23 cellular contexts compared by ENCODE assay signal in the genomic region with DNA sequence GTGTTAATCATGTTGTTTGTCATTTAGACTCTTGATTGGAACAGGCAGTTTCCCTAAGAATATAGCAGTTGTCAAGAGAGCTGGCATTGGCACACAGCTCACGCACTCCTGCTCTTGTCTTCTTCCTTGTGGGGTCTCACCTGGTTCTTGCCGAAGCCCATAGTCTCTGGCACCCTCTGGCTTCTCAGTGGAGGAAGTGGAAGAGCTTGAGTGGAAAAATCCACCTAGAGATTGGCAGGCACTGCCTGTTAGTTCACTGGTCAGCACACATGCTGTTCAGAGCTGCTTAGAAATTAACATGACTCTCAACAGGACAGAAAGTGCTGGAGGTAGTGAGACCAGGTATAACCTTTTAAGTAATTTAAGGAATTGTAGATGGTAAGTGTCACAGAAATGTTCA. TPM values are rescaled to one million over a fixed set of nuclear protein-coding genes. Genes with fewer than 3 reads are reported as not detected.
A peak's percentile ranks its signal among the peaks of the same experiment; 100 is the strongest.
DNase-seq lines count a peak whose midpoint lies in the region; ATAC-seq, FAIRE-seq and TF ChIP-seq lines count a peak whose summit lies in the region.
"Had no signal": no experiment of that assay in that cellular context is flagged by ENCODE, and none has a peak within 500 bp of the region (broad histone marks: within the 10 kb centered on the region; RNA-seq: fewer than 3 reads in every experiment).

No MANE protein-coding gene starts in this region.

- H3K4me3 ChIP-seq in HepG2 (replicated peaks in 1 of 3; ENCODE audit: insufficient read depth in 1 of 3, low read depth in 2 of 3, low read length in 3 of 3) = no peak overlapping the region
- no peak overlapping the region for H3K4me3 ChIP-seq in right lobe of liver
- H3K4me3 ChIP-seq in pancreas = no peak overlapping the region
- H3K4me3 ChIP-seq: BLaER1 had no signal

- H3K9ac ChIP-seq in HepG2 (ENCODE audit: insufficient read depth, low read depth, low read length) = no peak overlapping the region
- H3K9ac ChIP-seq: BLaER1 had no signal

- no peaks in the 10 kb centered on the region for H3K27me3 ChIP-seq in HepG2 (ENCODE audit: control insufficient read depth in 1 of 2, insufficient read depth in 2 of 2, low read length in 2 of 2)
- no peaks in the 10 kb centered on the region for H3K27me3 ChIP-seq in right lobe of liver
- no peaks in the 10 kb centered on the region for H3K27me3 ChIP-seq in pancreas
- H3K27me3 ChIP-seq: BLaER1 had no signal

- no peak overlapping the region for H3K4me2 ChIP-seq in HepG2 (ENCODE audit: low read depth, low read length)
- H3K4me2 ChIP-seq: BLaER1 had no signal

- no TSS peak for BruUV-seq in HepG2 (replicated peaks; lab: Mats Ljungman, UMichigan)

- no peak for ATAC-seq in HepG2
- no peak for ATAC-seq in right lobe of liver
- peak; percentile 24 to 82 (median 66) for ATAC-seq in pancreas
- no peak for ATAC-seq in GM18498 (IDR thresholded peaks at IDR 0.05; ENCODE audit: unreplicated experiment)
- ATAC-seq: CD8-positive, alpha-beta T cell; Panc1 had no signal

- no peaks in the 10 kb centered on the region for H3K79me2 ChIP-seq in HepG2 (ENCODE audit: insufficient read depth, low read length)

- no peak overlapping the region for H2AFZ ChIP-seq in HepG2 (ENCODE audit: low read length)

- H4K20me1 ChIP-seq in HepG2 (ENCODE audit: insufficient read depth, low read length) = no peaks in the 10 kb centered on the region
- H4K20me1 ChIP-seq: BLaER1 had no signal

- H3K4me1 ChIP-seq in HepG2 (ENCODE audit: insufficient read depth, low read length) (peaks cover 16% of the 10 kb centered on the region), right lobe of liver (peaks cover 0 to 3% (median 0%) of the 10 kb centered on the region in 4 donors), pancreas (peaks cover 12 to 28% (median 25%) of the 10 kb centered on the region in 3 donors)
- H3K4me1 ChIP-seq: BLaER1 had no signal

- WGBS in HepG2 (ENCODE audit: low lambda C conversion rate) = 62% methylated on average over 2 of the region's 2 CpGs
- WGBS in right lobe of liver (ENCODE audit: insufficient coverage, low coverage, low lambda C conversion rate, missing lambda C conversion rate) = 60% methylated on average over 1 of the region's 2 CpGs
- WGBS in pancreas, 2 donors = 39 to 40% methylated on average over 2 of the region's 2 CpGs

- in situ Hi-C loops in HepG2 (cut with HindIII; ENCODE audit: extremely low pct_ligation_motif_present, low pct_unique_long_range_greater_than_20kb) = no loop called here

- CTCF ChIA-PET in HepG2 (lab: Yijun Ruan, JAX; ENCODE audit: low intra/inter-chr PET ratio, low total read pairs) = no interaction called here

- POLR2A ChIA-PET in HepG2 (lab: Yijun Ruan, JAX) = interaction anchor here (0.7 to 2.0 kb wide), 2 partner anchors 8 to 182 kb away, joined by 4 to 6 read pairs; partner anchors contain the start of gene TMEM177

- intact Hi-C loops in HepG2 (cut with micrococcal nuclease; ENCODE audit: unreplicated experiment) = no loop called here
- intact Hi-C loops in right lobe of liver (cut with DNase I) = no loop called here
- intact Hi-C loops in pancreas (cut with DNase I) = no loop called here

- FAIRE-seq in HepG2 (lab: Jason Lieb, UNC) (no peak), islet of Langerhans (lab: Jason Lieb, UNC) (peak; percentile 74), pancreas (lab: Jason Lieb, UNC) (no peak)

- no peak for DNase-seq in HepG2 (ENCODE audit: low spot score)
- DNase-seq in right lobe of liver = no peak
- DNase-seq in pancreas = peak in 1 of 6 donors; percentile 59
- DNase-seq in RKO (ENCODE audit: low spot score) = no peak
- no peak for DNase-seq in T1000 (lab: John Stamatoyannopoulos, UW)
- no peak for DNase-seq in NCI-H1417 treated with DMSO at 0.1 percent for 48 hours (lab: John Stamatoyannopoulos, UW)
- DNase-seq: CD8-positive, alpha-beta T cell; DMS79; H7; Kasumi-1; NCI-H1105; NCI-H1694 treated with DMSO at 0.1 percent for 48 hours; NCI-H2107; NCI-H2227 treated with DMSO at 0.1 percent for 48 hours; NCI-H524 had no signal

- no peak overlapping the region for H3K27ac ChIP-seq in HepG2 (ENCODE audit: extremely low read length, insufficient read depth, low read length)
- H3K27ac ChIP-seq in right lobe of liver = no peak overlapping the region
- peak overlapping the region; percentile 6 to 65 (median 40) for H3K27ac ChIP-seq in pancreas
- H3K27ac ChIP-seq: BLaER1 had no signal

- no peaks in the 10 kb centered on the region for H3K36me3 ChIP-seq in HepG2 (replicated peaks in 1 of 2; ENCODE audit: control insufficient read depth in 1 of 2, insufficient read depth in 2 of 2, low read length in 2 of 2)
- H3K36me3 ChIP-seq in right lobe of liver = no peaks in the 10 kb centered on the region
- no peaks in the 10 kb centered on the region for H3K36me3 ChIP-seq in pancreas
- H3K36me3 ChIP-seq: BLaER1 had no signal

- TF ChIP-seq CTCF in HepG2 (CRISPR knock-in tag; IDR thresholded peaks at IDR 0.05) = peak; percentile 53
- TF ChIP-seq CTCF in right lobe of liver (IDR thresholded peaks at IDR 0.05) = no peak
- no peak for TF ChIP-seq CTCF in pancreas (IDR thresholded peaks at IDR 0.05)

- TF ChIP-seq POLR2A in HepG2 (IDR thresholded peaks at IDR 0.05; ENCODE audit: insufficient read depth in 1 of 2, low read depth in 2 of 2, low read length in 2 of 2) = no peak
- TF ChIP-seq POLR2A in right lobe of liver (IDR thresholded peaks at IDR 0.05) = no peak

- no peak for TF ChIP-seq RAD21 in HepG2 (CRISPR knock-in tag; IDR thresholded peaks at IDR 0.05)

- no peak for TF ChIP-seq EP300 in HepG2 (IDR thresholded peaks at IDR 0.05; ENCODE audit: low read depth in 2 of 2, low read length in 2 of 2)
- TF ChIP-seq EP300 in HepG2 (CRISPR knock-in tag; IDR thresholded peaks at IDR 0.05; ENCODE audit: borderline replicate concordance) = no peak

- H3K9me3 ChIP-seq in HepG2 (ENCODE audit: low read length) (peaks cover 18% of the 10 kb centered on the region), right lobe of liver (peaks cover 0 to 2% (median 0%) of the 10 kb centered on the region in 4 donors), pancreas (no peaks in the 10 kb centered on the region)

TF ChIP-seq in HepG2, 621 proteins besides CTCF, POLR2A, EP300 and RAD21:
- TF ChIP-seq THAP11 (CRISPR knock-in tag; IDR thresholded peaks at IDR 0.05) (no peak), STAG1 (CRISPR knock-in tag; IDR thresholded peaks at IDR 0.05) (peak; percentile 60), ZNF550 (CRISPR knock-in tag; IDR thresholded peaks at IDR 0.05; ENCODE audit: borderline replicate concordance) (no peak), ZNF749 (CRISPR knock-in tag; IDR thresholded peaks at IDR 0.05; ENCODE audit: borderline replicate concordance) (no peak)

RNA-seq across cellular contexts. Expression of gene SCTR, which starts 28.3 kb away (rescaled TPM):
- total RNA-seq in HepG2 (2016; rRNA removed; fragmentation: Illumina TruSeq; extraction: Trizol) (not detected in 2 replicates), right lobe of liver (under 1 TPM in 4 of 6 experiments, not detected in 2; 0.12 to 0.38 (median 0.35) TPM), pancreas (10 to 100 TPM; 31.9 to 93.8 (median 69.0) TPM)
- not detected in 2 replicates for total RNA-seq in HepG2 (2016; cell fraction: cytosol; rRNA removed; fragmentation: Illumina TruSeq; extraction: Trizol; ENCODE audit: low read depth)
- not detected in 2 replicates for total RNA-seq in HepG2 (2016; cell fraction: insoluble cytoplasmic fraction; rRNA removed; fragmentation: Illumina TruSeq; extraction: Trizol)
- total RNA-seq in HepG2 (2016; cell fraction: membrane; rRNA removed; fragmentation: Illumina TruSeq; extraction: Trizol) = not detected in 2 replicates
- total RNA-seq in HepG2 (2016; cell fraction: nucleus; rRNA removed; fragmentation: Illumina TruSeq; extraction: Trizol) = not detected in 2 replicates
- polyA plus RNA-seq in HepG2 (2011; rRNA removed) (not detected in 2 replicates), pancreas (1,000 to 10,000 TPM; 1,078 to 1,263 TPM)
- not detected in 2 replicates for polyA plus RNA-seq in HepG2 (2011; cell fraction: cytosol; rRNA removed)
- polyA plus RNA-seq in HepG2 (2011; cell fraction: nucleus; rRNA removed) = not detected in 2 replicates
- polyA plus RNA-seq in HepG2 (2012) = 2.8 and 3.7 TPM in 2 replicates
- polyA plus RNA-seq in HepG2 (2016; cell fraction: cytosol; fragmentation: Illumina TruSeq; extraction: Trizol; ENCODE audit: low read depth) = not detected in 2 replicates
- polyA plus RNA-seq in HepG2 (2016; cell fraction: insoluble cytoplasmic fraction; fragmentation: Illumina TruSeq; extraction: Trizol; ENCODE audit: low read depth) = not detected in 2 replicates
- polyA plus RNA-seq in HepG2 (2016; cell fraction: membrane; fragmentation: Illumina TruSeq; extraction: Trizol; ENCODE audit: low read depth) = not detected in 2 replicates
- polyA plus RNA-seq in HepG2 (2016; cell fraction: nucleus; fragmentation: Illumina TruSeq; extraction: Trizol; ENCODE audit: insufficient read depth, low read depth) = not detected in 2 replicates
- not detected in 2 replicates for polyA minus RNA-seq in HepG2 (2011; rRNA and poly(A)+ RNA removed; ENCODE audit: low replicate concordance)
- not detected in 2 replicates for polyA minus RNA-seq in HepG2 (2011; cell fraction: cytosol; rRNA and poly(A)+ RNA removed)
- not detected in 2 replicates for polyA minus RNA-seq in HepG2 (2011; cell fraction: nucleus; rRNA and poly(A)+ RNA removed)
- total RNA-seq: A172; CD8-positive, alpha-beta T cell; G401; H7; HT1080 had no signal
- polyA plus RNA-seq: IgD-negative memory B cell had no signal

RNA-seq across cellular contexts. Expression of gene CFAP221, which starts 48.3 kb away (rescaled TPM):
- total RNA-seq in HepG2 (2016; rRNA removed; fragmentation: Illumina TruSeq; extraction: Trizol) = not detected in 2 replicates
- total RNA-seq in HepG2 (2016; cell fraction: cytosol; rRNA removed; fragmentation: Illumina TruSeq; extraction: Trizol; ENCODE audit: low read depth) = 0.20 and 0.26 TPM in 2 replicates
- not detected in 2 replicates for total RNA-seq in HepG2 (2016; cell fraction: insoluble cytoplasmic fraction; rRNA removed; fragmentation: Illumina TruSeq; extraction: Trizol)
- total RNA-seq in HepG2 (2016; cell fraction: membrane; rRNA removed; fragmentation: Illumina TruSeq; extraction: Trizol) = 0.43 TPM in 1 of 2 replicates, not detected in the other
- not detected in 2 replicates for total RNA-seq in HepG2 (2016; cell fraction: nucleus; rRNA removed; fragmentation: Illumina TruSeq; extraction: Trizol)
- polyA plus RNA-seq in HepG2 (2011; rRNA removed) = not detected in 2 replicates
- polyA plus RNA-seq in HepG2 (2011; cell fraction: cytosol; rRNA removed) = not detected in 2 replicates
- polyA plus RNA-seq in HepG2 (2011; cell fraction: nucleus; rRNA removed) = not detected in 2 replicates
- not detected in 2 replicates for polyA plus RNA-seq in HepG2 (2012)
- polyA plus RNA-seq in HepG2 (2016; cell fraction: cytosol; fragmentation: Illumina TruSeq; extraction: Trizol; ENCODE audit: low read depth) = 0.26 and 0.33 TPM in 2 replicates
- polyA plus RNA-seq in HepG2 (2016; cell fraction: insoluble cytoplasmic fraction; fragmentation: Illumina TruSeq; extraction: Trizol; ENCODE audit: low read depth) = not detected in 2 replicates
- not detected in 2 replicates for polyA plus RNA-seq in HepG2 (2016; cell fraction: membrane; fragmentation: Illumina TruSeq; extraction: Trizol; ENCODE audit: low read depth)
- polyA plus RNA-seq in HepG2 (2016; cell fraction: nucleus; fragmentation: Illumina TruSeq; extraction: Trizol; ENCODE audit: insufficient read depth, low read depth) = not detected in 2 replicates
- polyA minus RNA-seq in HepG2 (2011; rRNA and poly(A)+ RNA removed; ENCODE audit: low replicate concordance) = not detected in 2 replicates
- not detected in 2 replicates for polyA minus RNA-seq in HepG2 (2011; cell fraction: cytosol; rRNA and poly(A)+ RNA removed)
- not detected in 2 replicates for polyA minus RNA-seq in HepG2 (2011; cell fraction: nucleus; rRNA and poly(A)+ RNA removed)
- total RNA-seq in right lobe of liver = 1 to 10 TPM in 5 of 6 experiments, under 1 TPM in 1; 0.56 to 5.8 (median 2.4) TPM
- total RNA-seq in pancreas = 10 to 100 TPM; 10.1 to 24.3 (median 14.1) TPM
- polyA plus RNA-seq in pancreas = 10 to 100 TPM; 13.6 to 25.3 TPM
- total RNA-seq: CD8-positive, alpha-beta T cell; HT1080 had no signal
- polyA plus RNA-seq: IgD-negative memory B cell had no signal

Comparison
In these comparisons a context has a peak if more than half of its experiments do, and no peak if none do; other contexts are left out.
1. ATAC-seq: peak in pancreas (4 of 4); none in HepG2 (single experiment), right lobe of liver (0 of 4) and GM18498 (single experiment).
2. H3K27ac ChIP-seq: peak in pancreas (4 of 4); none in HepG2 (single experiment) and right lobe of liver (0 of 3).
3. RNA of gene SCTR, which starts 28.3 kb away (total RNA-seq): 31.9 to 93.8 TPM in pancreas; 0.12 to 0.38 TPM in right lobe of liver and not detected in HepG2; every median in the first group is over 10 times any median in the second.